Comparison of ENCODE assay signal across 25 cellular contexts in genomic region chr3:112321867-112322652, GRCh38. TPM values are rescaled to one million over a fixed set of nuclear protein-coding genes. Genes with fewer than 3 reads are reported as not detected.
A peak's percentile ranks its signal among the peaks of the same experiment; 100 is the strongest.
DNase-seq lines count a peak whose midpoint lies in the region; TF ChIP-seq lines count a peak whose summit lies in the region.
"Had no signal": no experiment of that assay in that cellular context is flagged by ENCODE, and none has a peak within 500 bp of the region (broad histone marks: within the 10 kb centered on the region; RNA-seq: fewer than 3 reads in every experiment).

No MANE protein-coding gene starts in this region.

- DNase-seq in ELF-1 (ENCODE audit: low read depth, low spot score) (peak; percentile 68), NCI-H146 treated with DMSO at 0.1 percent for 48 hours (lab: John Stamatoyannopoulos, UW; ENCODE audit: unreplicated experiment) (peak; percentile 100), nephron progenitor cell (no peak), posterior vena cava (ENCODE audit: low spot score) (no peak), GF-D8 (lab: John Stamatoyannopoulos, UW) (no peak), iPS-NIHi7 (ENCODE audit: extremely low spot score) (no peak), NCI-H2107 treated with DMSO at 0.1 percent for 48 hours (lab: John Stamatoyannopoulos, UW; ENCODE audit: unreplicated experiment) (no peak)
- DNase-seq: ACHN; activated CD4-positive, alpha-beta T cell treated with anti-CD3 and anti-CD28 coated beads for 36 hours; activated effector memory CD4-positive, alpha-beta T cell treated with anti-CD3 and anti-CD28 coated beads, Interleukin-2, amount 50 U/mL, for 16 hours; central memory CD4-positive, alpha-beta T cell; DMS79; effector memory CD8-positive, alpha-beta T cell; islet precursor cell; NCI-H2029; NCI-H526 treated with DMSO at 0.1 percent for 48 hours; right cardiac atrium; stimulated activated naive CD4-positive, alpha-beta T cell treated with Interleukin-2 at 50 U/mL for 16 hours; T1000; transverse colon had no signal

- no peak overlapping the region for H3K9ac ChIP-seq in endocrine pancreas (ENCODE audit: control insufficient read depth, insufficient read depth, low read length)

- H3K36me3 Mint-ChIP-seq in nephron progenitor cell (ENCODE audit: low read depth), result peaks cover 10% of the 10 kb centered on the region
- H3K36me3 Mint-ChIP-seq: CD14-positive monocyte, memory B cell had no signal

- intact Hi-C loops in posterior vena cava (cut with DNase I), result no loop called here

- H3K9me3 ChIP-seq in endocrine pancreas (ENCODE audit: control insufficient read depth, low read length), result no peaks in the 10 kb centered on the region
- H3K9me3 ChIP-seq: neutrophil, SJSA1, transverse colon had no signal

- peaks cover 4% of the 10 kb centered on the region for H3K27me3 Mint-ChIP-seq in nephron progenitor cell (ENCODE audit: low read depth, poor library complexity)
- H3K27me3 Mint-ChIP-seq: memory B cell had no signal

- no peaks in the 10 kb centered on the region for H3K27me3 ChIP-seq in endocrine pancreas (ENCODE audit: control insufficient read depth, insufficient read depth, low read length)
- H3K27me3 ChIP-seq: neutrophil, transverse colon had no signal

- TF ChIP-seq CTCF in nephron progenitor cell (IDR thresholded peaks at IDR 0.05), result no peak

- peaks cover 17% of the 10 kb centered on the region for H3K9me3 Mint-ChIP-seq in nephron progenitor cell
- H3K9me3 Mint-ChIP-seq: effector memory CD8-positive, alpha-beta T cell; memory B cell had no signal

- H3K4me3 Mint-ChIP-seq in nephron progenitor cell, result peak overlapping the region; percentile 52
- H3K4me3 Mint-ChIP-seq: activated CD4-positive, alpha-beta T cell treated with anti-CD3 and anti-CD28 coated beads for 36 hours; CD14-positive monocyte; effector memory CD8-positive, alpha-beta T cell; memory B cell had no signal

- peaks cover 10% of the 10 kb centered on the region for H3K4me1 ChIP-seq in endocrine pancreas (ENCODE audit: control insufficient read depth, insufficient read depth, low read length)
- H3K4me1 ChIP-seq: SJSA1 had no signal

- peak overlapping the region; percentile 75 for H3K4me3 ChIP-seq in endocrine pancreas (ENCODE audit: control insufficient read depth, insufficient read depth, low read length)
- H3K4me3 ChIP-seq: SJSA1, transverse colon had no signal

- peak overlapping the region; percentile 41 for H3K27ac Mint-ChIP-seq in nephron progenitor cell
- H3K27ac Mint-ChIP-seq: activated CD4-positive, alpha-beta T cell treated with anti-CD3 and anti-CD28 coated beads for 36 hours; CD14-positive monocyte; effector memory CD8-positive, alpha-beta T cell; memory B cell had no signal

- H3K4me1 Mint-ChIP-seq in nephron progenitor cell, result peaks cover 33% of the 10 kb centered on the region

- no peaks in the 10 kb centered on the region for H3K36me3 ChIP-seq in endocrine pancreas (ENCODE audit: control insufficient read depth, insufficient read depth, low read length)
- H3K36me3 ChIP-seq: neutrophil, SJSA1, transverse colon had no signal

RNA-seq across cellular contexts. Expression of gene CD200, which starts 10.9 kb away (rescaled TPM):
- 10 to 100 TPM in 1 of 2 donors, 1 to 10 TPM in 1; 7.7 to 17.7 TPM for total RNA-seq in posterior vena cava
- total RNA-seq: SJSA1 had no signal

RNA-seq across cellular contexts. Expression of gene SLC9C1, which starts 28.0 kb away (rescaled TPM):
- 1 to 10 TPM in 1 of 2 donors, under 1 TPM in 1; 0.29 to 1.4 TPM for total RNA-seq in posterior vena cava
- total RNA-seq: activated CD4-positive, alpha-beta T cell treated with anti-CD3 and anti-CD28 coated beads for 36 hours; SJSA1; transverse colon had no signal

Comparison
In these comparisons a context has a peak if more than half of its experiments do, and no peak if none do; other contexts are left out.
1. DNase-seq: peak in ELF-1 (single experiment) and NCI-H146 treated with DMSO at 0.1 percent for 48 hours (single experiment); none in nephron progenitor cell (single experiment), posterior vena cava (single experiment), GF-D8 (single experiment), iPS-NIHi7 (single experiment) and NCI-H2107 treated with DMSO at 0.1 percent for 48 hours (single experiment).